Comparison of ENCODE assay signal across 1 cellular context in the genomic region with DNA sequence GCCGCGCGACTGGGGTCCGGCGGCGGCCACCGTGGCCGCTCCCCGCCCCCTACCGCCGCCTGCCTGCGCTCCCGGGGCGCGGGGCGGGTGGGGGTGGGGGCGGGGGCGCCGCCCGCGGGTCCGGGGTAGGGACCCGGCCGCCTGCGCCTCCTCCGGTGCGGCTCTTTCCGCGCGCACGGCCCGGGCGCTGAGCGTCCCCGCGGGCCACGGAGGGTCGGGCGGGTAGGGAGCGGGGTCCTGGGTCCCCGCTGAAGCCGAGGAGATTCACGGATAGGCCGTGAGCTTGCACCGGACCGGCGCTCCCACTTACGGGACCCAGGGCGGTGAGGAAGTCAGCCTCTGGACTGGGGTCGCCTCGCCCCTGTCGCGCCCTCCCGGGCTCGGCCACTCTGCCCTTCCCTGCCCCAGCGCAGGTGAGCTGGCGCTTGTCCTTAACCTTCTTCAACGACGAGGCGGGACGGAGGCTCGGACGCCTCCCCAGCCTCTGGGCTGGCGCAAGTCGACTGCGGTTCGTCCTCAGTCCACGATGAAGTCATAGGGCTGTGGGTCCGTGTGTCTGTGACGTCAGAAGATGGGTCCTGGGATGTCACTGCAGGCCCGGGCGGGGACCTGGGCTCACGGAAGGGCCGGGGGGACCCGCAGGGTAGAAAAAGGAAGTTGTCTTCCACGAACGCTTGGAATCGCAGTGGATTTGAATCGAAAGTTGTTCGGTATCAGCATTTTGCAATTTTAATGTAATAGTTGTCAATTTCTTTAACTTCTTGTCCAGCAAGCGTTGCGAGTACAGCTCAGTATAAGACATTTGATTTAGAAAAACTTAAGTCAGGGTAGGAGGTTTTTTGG.
TF ChIP-seq lines count a peak whose summit lies in the region.

No MANE protein-coding gene starts in this region.

TF ChIP-seq in K562, 482 proteins besides CTCF, POLR2A, EP300 and RAD21 (continued from another document):
- TF ChIP-seq, protein P1, sequence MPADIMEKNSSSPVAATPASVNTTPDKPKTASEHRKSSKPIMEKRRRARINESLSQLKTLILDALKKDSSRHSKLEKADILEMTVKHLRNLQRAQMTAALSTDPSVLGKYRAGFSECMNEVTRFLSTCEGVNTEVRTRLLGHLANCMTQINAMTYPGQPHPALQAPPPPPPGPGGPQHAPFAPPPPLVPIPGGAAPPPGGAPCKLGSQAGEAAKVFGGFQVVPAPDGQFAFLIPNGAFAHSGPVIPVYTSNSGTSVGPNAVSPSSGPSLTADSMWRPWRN (IDR thresholded peaks at IDR 0.05; ENCODE audit: low read depth), result no peak
- TF ChIP-seq, protein P2, sequence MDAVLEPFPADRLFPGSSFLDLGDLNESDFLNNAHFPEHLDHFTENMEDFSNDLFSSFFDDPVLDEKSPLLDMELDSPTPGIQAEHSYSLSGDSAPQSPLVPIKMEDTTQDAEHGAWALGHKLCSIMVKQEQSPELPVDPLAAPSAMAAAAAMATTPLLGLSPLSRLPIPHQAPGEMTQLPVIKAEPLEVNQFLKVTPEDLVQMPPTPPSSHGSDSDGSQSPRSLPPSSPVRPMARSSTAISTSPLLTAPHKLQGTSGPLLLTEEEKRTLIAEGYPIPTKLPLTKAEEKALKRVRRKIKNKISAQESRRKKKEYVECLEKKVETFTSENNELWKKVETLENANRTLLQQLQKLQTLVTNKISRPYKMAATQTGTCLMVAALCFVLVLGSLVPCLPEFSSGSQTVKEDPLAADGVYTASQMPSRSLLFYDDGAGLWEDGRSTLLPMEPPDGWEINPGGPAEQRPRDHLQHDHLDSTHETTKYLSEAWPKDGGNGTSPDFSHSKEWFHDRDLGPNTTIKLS (IDR thresholded peaks at IDR 0.05; ENCODE audit: borderline replicate concordance, low read depth), result peak; percentile 1; the same call in 1 of the 2 replicates
- TF ChIP-seq NFIC (IDR thresholded peaks at IDR 0.05) (no peak), TRIM28 (IDR thresholded peaks at IDR 0.05) (no peak), CBFB (CRISPR knock-in tag; IDR thresholded peaks at IDR 0.05) (peak; percentile 76; the same call in 1 of the 2 replicates), FOSL1 (tag; conservative IDR thresholded peaks at IDR 0.05) (no peak), RB1 (IDR thresholded peaks at IDR 0.05; ENCODE audit: low read depth) (peak; percentile 56; the same call in 1 of the 2 replicates), DNMT1 (IDR thresholded peaks at IDR 0.05) (no peak), BRF1 (IDR thresholded peaks at IDR 0.05; ENCODE audit: borderline replicate concordance, extremely low read depth, insufficient read length) (no peak), ASH1L (IDR thresholded peaks at IDR 0.05; ENCODE audit: borderline replicate concordance, low read depth, partially characterized antibody) (no peak), PURB (CRISPR knock-in tag; IDR thresholded peaks at IDR 0.05; ENCODE audit: low read depth) (no peak), NR2F6 (CRISPR knock-in tag; IDR thresholded peaks at IDR 0.05) (no peak), CEBPG (CRISPR knock-in tag; IDR thresholded peaks at IDR 0.05) (no peak), CEBPG (tag; conservative IDR thresholded peaks at IDR 0.05 in 1 of 2, IDR thresholded peaks at IDR 0.05 in 1 of 2) (no peak), NONO (IDR thresholded peaks at IDR 0.05; ENCODE audit: low read depth in 2 of 2, low read length in 1 of 2) (no peak), MECOM (CRISPR knock-in tag; IDR thresholded peaks at IDR 0.05) (no peak), RCOR1 (IDR thresholded peaks at IDR 0.05; ENCODE audit: borderline replicate concordance in 1 of 2, low read depth in 2 of 2, low read length in 2 of 2) (peak in 1 of 2 experiments; percentile 64; a peak in 1 of 4 replicates), TCF7 (IDR thresholded peaks at IDR 0.05; ENCODE audit: borderline replicate concordance) (no peak), NFIX (CRISPR knock-in tag; IDR thresholded peaks at IDR 0.05; ENCODE audit: low read depth) (no peak), ZNF445 (CRISPR knock-in tag; IDR thresholded peaks at IDR 0.05; ENCODE audit: low read depth) (no peak), POLR2B (IDR thresholded peaks at IDR 0.05; ENCODE audit: low read depth, partially characterized antibody) (peak; percentile 69), SMARCC2 (IDR thresholded peaks at IDR 0.05; ENCODE audit: low read depth) (no peak), BHLHE40 (IDR thresholded peaks at IDR 0.05; ENCODE audit: low read length) (no peak), ZNF124 (CRISPR knock-in tag; IDR thresholded peaks at IDR 0.05) (no peak), RBM39 (optimal IDR thresholded peaks at IDR 0.05; ENCODE audit: low read depth, low read length) (no peak)
- TF ChIP-seq, protein P3, sequence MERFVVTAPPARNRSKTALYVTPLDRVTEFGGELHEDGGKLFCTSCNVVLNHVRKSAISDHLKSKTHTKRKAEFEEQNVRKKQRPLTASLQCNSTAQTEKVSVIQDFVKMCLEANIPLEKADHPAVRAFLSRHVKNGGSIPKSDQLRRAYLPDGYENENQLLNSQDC (CRISPR knock-in tag; IDR thresholded peaks at IDR 0.05), result no peak
- TF ChIP-seq, protein P4, sequence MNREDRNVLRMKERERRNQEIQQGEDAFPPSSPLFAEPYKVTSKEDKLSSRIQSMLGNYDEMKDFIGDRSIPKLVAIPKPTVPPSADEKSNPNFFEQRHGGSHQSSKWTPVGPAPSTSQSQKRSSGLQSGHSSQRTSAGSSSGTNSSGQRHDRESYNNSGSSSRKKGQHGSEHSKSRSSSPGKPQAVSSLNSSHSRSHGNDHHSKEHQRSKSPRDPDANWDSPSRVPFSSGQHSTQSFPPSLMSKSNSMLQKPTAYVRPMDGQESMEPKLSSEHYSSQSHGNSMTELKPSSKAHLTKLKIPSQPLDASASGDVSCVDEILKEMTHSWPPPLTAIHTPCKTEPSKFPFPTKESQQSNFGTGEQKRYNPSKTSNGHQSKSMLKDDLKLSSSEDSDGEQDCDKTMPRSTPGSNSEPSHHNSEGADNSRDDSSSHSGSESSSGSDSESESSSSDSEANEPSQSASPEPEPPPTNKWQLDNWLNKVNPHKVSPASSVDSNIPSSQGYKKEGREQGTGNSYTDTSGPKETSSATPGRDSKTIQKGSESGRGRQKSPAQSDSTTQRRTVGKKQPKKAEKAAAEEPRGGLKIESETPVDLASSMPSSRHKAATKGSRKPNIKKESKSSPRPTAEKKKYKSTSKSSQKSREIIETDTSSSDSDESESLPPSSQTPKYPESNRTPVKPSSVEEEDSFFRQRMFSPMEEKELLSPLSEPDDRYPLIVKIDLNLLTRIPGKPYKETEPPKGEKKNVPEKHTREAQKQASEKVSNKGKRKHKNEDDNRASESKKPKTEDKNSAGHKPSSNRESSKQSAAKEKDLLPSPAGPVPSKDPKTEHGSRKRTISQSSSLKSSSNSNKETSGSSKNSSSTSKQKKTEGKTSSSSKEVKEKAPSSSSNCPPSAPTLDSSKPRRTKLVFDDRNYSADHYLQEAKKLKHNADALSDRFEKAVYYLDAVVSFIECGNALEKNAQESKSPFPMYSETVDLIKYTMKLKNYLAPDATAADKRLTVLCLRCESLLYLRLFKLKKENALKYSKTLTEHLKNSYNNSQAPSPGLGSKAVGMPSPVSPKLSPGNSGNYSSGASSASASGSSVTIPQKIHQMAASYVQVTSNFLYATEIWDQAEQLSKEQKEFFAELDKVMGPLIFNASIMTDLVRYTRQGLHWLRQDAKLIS (CRISPR knock-in tag; IDR thresholded peaks at IDR 0.05), result peak; percentile 38
- TF ChIP-seq, protein P5, sequence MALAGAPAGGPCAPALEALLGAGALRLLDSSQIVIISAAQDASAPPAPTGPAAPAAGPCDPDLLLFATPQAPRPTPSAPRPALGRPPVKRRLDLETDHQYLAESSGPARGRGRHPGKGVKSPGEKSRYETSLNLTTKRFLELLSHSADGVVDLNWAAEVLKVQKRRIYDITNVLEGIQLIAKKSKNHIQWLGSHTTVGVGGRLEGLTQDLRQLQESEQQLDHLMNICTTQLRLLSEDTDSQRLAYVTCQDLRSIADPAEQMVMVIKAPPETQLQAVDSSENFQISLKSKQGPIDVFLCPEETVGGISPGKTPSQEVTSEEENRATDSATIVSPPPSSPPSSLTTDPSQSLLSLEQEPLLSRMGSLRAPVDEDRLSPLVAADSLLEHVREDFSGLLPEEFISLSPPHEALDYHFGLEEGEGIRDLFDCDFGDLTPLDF (CRISPR knock-in tag; IDR thresholded peaks at IDR 0.05), result 0 out of 2 replicates have a peak, but pooled peaks have one; percentile 21
